In the genomic region with DNA sequence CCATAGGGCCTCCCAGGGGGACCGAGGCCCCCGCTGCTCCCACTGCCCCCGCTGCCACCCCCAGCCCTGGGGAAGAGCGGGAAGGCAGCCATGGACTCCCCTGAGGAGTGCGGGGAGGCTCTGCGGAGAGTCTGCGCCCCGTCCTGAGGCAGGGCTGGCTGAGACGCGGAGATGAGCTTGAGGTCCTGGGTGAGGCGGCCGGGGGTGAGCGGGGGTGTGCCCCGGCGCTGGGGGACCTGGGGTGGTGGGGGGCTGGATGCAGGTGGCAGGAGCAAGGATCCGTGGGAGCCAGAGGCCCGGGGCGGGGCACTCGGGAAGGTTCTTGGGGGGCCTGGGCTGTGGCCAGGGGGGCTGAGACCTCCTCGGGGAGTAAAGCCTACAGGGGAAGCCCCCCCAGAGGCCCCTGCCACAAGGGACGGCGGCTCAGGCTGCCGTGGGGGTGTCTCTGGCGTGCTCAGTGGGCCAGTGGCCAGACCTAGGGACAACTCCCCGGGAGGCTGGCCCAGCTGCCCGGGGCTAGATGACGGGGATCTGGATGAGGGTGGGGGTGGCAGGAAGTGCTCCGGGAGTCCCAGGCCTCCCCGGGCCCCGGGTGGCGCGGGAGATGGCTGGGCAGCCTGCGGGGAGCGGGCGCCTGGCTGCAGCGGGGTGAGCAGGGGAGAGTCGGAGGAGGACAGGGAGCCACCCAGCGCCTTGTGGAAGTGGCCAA, we compare ENCODE assay signal across 1 cellular context.
TF ChIP-seq lines count a peak whose summit lies in the region.

No MANE protein-coding gene starts in this region.

TF ChIP-seq in K562, 482 proteins besides CTCF, POLR2A, EP300 and RAD21:
- no peak for TF ChIP-seq HMGN3 (IDR thresholded peaks at IDR 0.05; ENCODE audit: borderline replicate concordance, extremely low read depth, insufficient read length, low read depth, low read length)
- peak; percentile 75 for TF ChIP-seq PCBP1 (IDR thresholded peaks at IDR 0.05; ENCODE audit: low read depth, low read length, poor library complexity, severe bottlenecking)
